21 cellular contexts compared by ENCODE assay signal in genomic region chr15:72285402-72285801, GRCh38.
"Had no signal": no experiment of that assay in that cellular context is flagged by ENCODE, and none has a peak within 500 bp of the region (broad histone marks: within the 10 kb centered on the region; RNA-seq: fewer than 3 reads in every experiment).

No MANE protein-coding gene starts in this region.

- H3K36me3 Mint-ChIP-seq: activated naive CD4-positive, alpha-beta T cell treated with anti-CD3 and anti-CD28 coated beads, Interleukin-2, amount 10 ng/mL, durations not matched to agents 7 days and 5 days; immature natural killer cell; memory B cell; stimulated activated naive B cell treated with anti-CD40 and anti-IgM and Interleukin-4, amounts not matched to agents 10 μg/mL and 1 μg/mL and 100 μg/mL, for 72 hours had no signal

- H3K27ac Mint-ChIP-seq: activated CD4-positive, alpha-beta T cell treated with anti-CD3 and anti-CD28 coated beads, Interleukin-2, amount 10 ng/mL, durations not matched to agents 24 days and 14 days; activated CD8-positive, alpha-beta T cell treated with anti-CD3 and anti-CD28 coated beads, Interleukin-2, amount 10 ng/mL, durations not matched to agents 7 days and 5 days; activated naive CD4-positive, alpha-beta T cell treated with anti-CD3 and anti-CD28 coated beads, Interleukin-2, amount 10 ng/mL, durations not matched to agents 7 days and 5 days; activated naive CD8-positive, alpha-beta T cell treated with anti-CD3 and anti-CD28 coated beads, Interleukin-2, amount 50 U/mL, for 24 hours; immature natural killer cell; memory B cell; naive B cell; stimulated activated naive B cell treated with anti-CD40 and anti-IgM and Interleukin-4, amounts not matched to agents 10 μg/mL and 1 μg/mL and 100 μg/mL, for 72 hours; T-helper 2 cell treated with Interferon-gamma antibody and Interleukin-4, amounts not matched to agents 5 μg/mL and 100 μg/mL, for 36 hours had no signal

- FAIRE-seq: endometrium, pancreas had no signal

- H3K4me1 Mint-ChIP-seq: activated naive CD4-positive, alpha-beta T cell treated with anti-CD3 and anti-CD28 coated beads, Interleukin-2, amount 10 ng/mL, durations not matched to agents 7 days and 5 days; activated naive CD8-positive, alpha-beta T cell treated with anti-CD3 and anti-CD28 coated beads, Interleukin-2, amount 50 U/mL, for 24 hours; central memory CD8-positive, alpha-beta T cell; immature natural killer cell; memory B cell; naive B cell had no signal

- ATAC-seq: sciatic nerve had no signal

- H3K4me2 ChIP-seq: smooth muscle cell had no signal

- H3K27me3 Mint-ChIP-seq: activated CD4-positive, alpha-beta T cell treated with anti-CD3 and anti-CD28 coated beads, Interleukin-2, amount 10 ng/mL, durations not matched to agents 24 days and 14 days; activated naive CD8-positive, alpha-beta T cell treated with anti-CD3 and anti-CD28 coated beads, Interleukin-2, amount 50 U/mL, for 24 hours; central memory CD8-positive, alpha-beta T cell; memory B cell; naive B cell; stimulated activated naive B cell treated with anti-CD40 and anti-IgM and Interleukin-4, amounts not matched to agents 10 μg/mL and 1 μg/mL and 100 μg/mL, for 72 hours had no signal

- H3K36me3 ChIP-seq: colonic mucosa, gastrocnemius medialis, pancreas, thoracic aorta, upper lobe of left lung had no signal

- DNase-seq: kidney glomerular epithelial cell; stimulated activated naive B cell treated with anti-CD40 and anti-IgM and Interleukin-4, amounts not matched to agents 10 μg/mL and 1 μg/mL and 100 μg/mL, for 72 hours had no signal

- H3K27ac ChIP-seq: colonic mucosa, gastrocnemius medialis, pancreas, thoracic aorta, upper lobe of left lung had no signal

- H3K4me3 ChIP-seq: colonic mucosa, gastrocnemius medialis, mucosa of descending colon, pancreas, smooth muscle cell, thoracic aorta, upper lobe of left lung had no signal

- H3K4me1 ChIP-seq: colonic mucosa, gastrocnemius medialis, pancreas, upper lobe of left lung had no signal

- H3K9me3 Mint-ChIP-seq: activated CD4-positive, alpha-beta T cell treated with anti-CD3 and anti-CD28 coated beads, Interleukin-2, amount 10 ng/mL, durations not matched to agents 24 days and 14 days; activated naive CD4-positive, alpha-beta T cell treated with anti-CD3 and anti-CD28 coated beads, Interleukin-2, amount 10 ng/mL, durations not matched to agents 7 days and 5 days; activated naive CD8-positive, alpha-beta T cell treated with anti-CD3 and anti-CD28 coated beads, Interleukin-2, amount 50 U/mL, for 24 hours; activated T-cell treated with anti-CD3 and anti-CD28 coated beads, Interleukin-2, amount 50 U/mL, for 4 hours; central memory CD8-positive, alpha-beta T cell; immature natural killer cell; memory B cell; naive B cell; stimulated activated naive B cell treated with anti-CD40 and anti-IgM and Interleukin-4, amounts not matched to agents 10 μg/mL and 1 μg/mL and 100 μg/mL, for 72 hours; T-helper 2 cell treated with Interferon-gamma antibody and Interleukin-4, amounts not matched to agents 5 μg/mL and 100 μg/mL, for 36 hours had no signal

- H3K4me3 Mint-ChIP-seq: activated CD4-positive, alpha-beta T cell treated with anti-CD3 and anti-CD28 coated beads, Interleukin-2, amount 10 ng/mL, durations not matched to agents 24 days and 14 days; activated CD8-positive, alpha-beta T cell treated with anti-CD3 and anti-CD28 coated beads, Interleukin-2, amount 10 ng/mL, durations not matched to agents 7 days and 5 days; activated naive CD4-positive, alpha-beta T cell treated with anti-CD3 and anti-CD28 coated beads, Interleukin-2, amount 10 ng/mL, durations not matched to agents 7 days and 5 days; activated naive CD8-positive, alpha-beta T cell treated with anti-CD3 and anti-CD28 coated beads, Interleukin-2, amount 50 U/mL, for 24 hours; activated T-cell treated with anti-CD3 and anti-CD28 coated beads, Interleukin-2, amount 50 U/mL, for 4 hours; central memory CD8-positive, alpha-beta T cell; immature natural killer cell; memory B cell; naive B cell; stimulated activated naive B cell treated with anti-CD40 and anti-IgM and Interleukin-4, amounts not matched to agents 10 μg/mL and 1 μg/mL and 100 μg/mL, for 72 hours; T-helper 2 cell treated with Interferon-gamma antibody and Interleukin-4, amounts not matched to agents 5 μg/mL and 100 μg/mL, for 36 hours had no signal

- H3K27me3 ChIP-seq: colonic mucosa, gastrocnemius medialis, pancreas, upper lobe of left lung had no signal

- H3K9me3 ChIP-seq: colonic mucosa, gastrocnemius medialis, mucosa of descending colon, pancreas, thoracic aorta, upper lobe of left lung had no signal
